ENCODE assay signal across 1 cellular context in genomic region chr17:2931426-2931825, GRCh38.
TF ChIP-seq lines count a peak whose summit lies in the region.

No MANE protein-coding gene starts in this region.

TF ChIP-seq in SK-N-SH treated with all-trans-retinoic acid at 6 μM for 48 hours, 23 proteins besides CTCF, POLR2A, EP300 and RAD21 (continued from another document):
- TF ChIP-seq PATZ1 (CRISPR knock-in tag; IDR thresholded peaks at IDR 0.05; ENCODE audit: borderline replicate concordance) = no peak
- TF ChIP-seq ESRRG (CRISPR knock-in tag; IDR thresholded peaks at IDR 0.05) = no peak
- no peak for TF ChIP-seq ZFP30 (CRISPR knock-in tag; IDR thresholded peaks at IDR 0.05)
- TF ChIP-seq ZFP3 (CRISPR knock-in tag; IDR thresholded peaks at IDR 0.05) = no peak
- no peak for TF ChIP-seq ZC3H10 (CRISPR knock-in tag; IDR thresholded peaks at IDR 0.05)
- no peak for TF ChIP-seq GLIS3 (CRISPR knock-in tag; IDR thresholded peaks at IDR 0.05)
- no peak for TF ChIP-seq PPARA (CRISPR knock-in tag; IDR thresholded peaks at IDR 0.05; ENCODE audit: borderline replicate concordance)
- TF ChIP-seq TOX (CRISPR knock-in tag; IDR thresholded peaks at IDR 0.05; ENCODE audit: borderline replicate concordance) = no peak
- TF ChIP-seq SNAI2 (CRISPR knock-in tag; IDR thresholded peaks at IDR 0.05) = no peak
- TF ChIP-seq TCF4 (CRISPR knock-in tag; IDR thresholded peaks at IDR 0.05; ENCODE audit: borderline replicate concordance) = no peak
- TF ChIP-seq ZNF8 (CRISPR knock-in tag; IDR thresholded peaks at IDR 0.05) = no peak
